ENCODE assay signal across 13 cellular contexts in the genomic region with DNA sequence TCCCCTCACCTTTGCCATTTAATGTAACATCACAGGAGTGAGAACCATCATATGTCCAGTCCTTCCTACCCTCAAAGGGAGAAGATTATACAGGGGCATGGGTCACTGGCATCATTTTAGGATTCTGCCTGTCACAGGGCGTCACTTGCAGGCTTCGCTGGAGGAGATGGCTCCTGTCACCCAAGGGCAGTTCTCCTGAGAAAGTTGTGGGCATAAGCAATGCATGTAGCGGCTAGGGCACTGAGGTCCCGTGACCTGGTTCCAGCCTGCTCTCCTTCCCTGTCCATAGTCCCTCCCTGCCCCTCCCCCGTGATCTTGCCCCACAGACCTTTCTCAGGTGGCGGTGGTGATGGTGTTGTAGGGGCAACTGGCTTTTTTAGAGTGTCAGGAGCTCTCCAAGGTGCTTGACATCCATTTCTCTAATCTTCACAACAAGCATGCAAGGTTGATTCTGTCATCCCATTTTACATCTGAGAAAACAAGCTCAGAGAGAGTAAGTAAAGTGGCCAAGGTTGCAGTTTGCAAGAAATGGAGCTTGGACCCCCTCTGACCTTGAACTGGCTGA.
"Had no signal": no experiment of that assay in that cellular context is flagged by ENCODE, and none has a peak within 500 bp of the region (broad histone marks: within the 10 kb centered on the region; RNA-seq: fewer than 3 reads in every experiment).

No MANE protein-coding gene starts in this region.

- H3K27me3 ChIP-seq: transverse colon had no signal

- DNase-seq: activated B cell treated with CpG ODN at 0.5 μM for 24 hours; activated CD4-positive, alpha-beta T cell treated with anti-CD3 and anti-CD28 coated beads, Interleukin-2, amount 10 ng/mL, durations not matched to agents 7 days and 5 days; activated T-cell treated with anti-CD3 and anti-CD28 coated beads for 4 hours; cerebellar nuclear complex; dermis blood vessel endothelial cell; hippocampal formation; immature natural killer cell; naive thymus-derived CD8-positive, alpha-beta T cell; nucleus accumbens; substantia nigra; transverse colon had no signal

- H3K9me3 ChIP-seq: transverse colon had no signal

- H3K36me3 ChIP-seq: transverse colon had no signal

- H3K4me3 ChIP-seq: smooth muscle cell, transverse colon had no signal

- ATAC-seq: naive thymus-derived CD8-positive, alpha-beta T cell; stimulated activated memory B cell treated with anti-CD40 and anti-IgM and Interleukin-4, amounts not matched to agents 10 μg/mL and 1 μg/mL and 100 μg/mL, for 72 hours had no signal

- H3K27ac ChIP-seq: transverse colon had no signal

- H3K4me2 ChIP-seq: smooth muscle cell had no signal
